In the genomic region with DNA sequence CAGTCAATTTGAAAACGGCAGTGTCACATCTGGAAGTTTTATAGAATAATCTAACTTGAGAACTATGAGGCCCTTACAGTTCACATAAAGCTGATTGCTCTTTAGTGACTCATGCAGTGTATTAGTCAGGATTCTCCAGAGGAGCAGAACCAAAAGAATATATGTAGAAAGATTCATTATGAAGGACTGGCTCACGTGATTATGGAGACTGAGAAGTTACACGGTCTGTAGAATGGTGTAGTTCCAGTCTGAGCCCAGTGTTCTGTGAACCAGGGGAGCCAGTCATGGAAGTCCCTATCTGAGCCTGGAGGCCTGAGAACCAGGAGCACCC, we compare ENCODE assay signal across 8 cellular contexts. TPM values are rescaled to one million over a fixed set of nuclear protein-coding genes. Genes with fewer than 3 reads are reported as not detected.
DNase-seq lines count a peak whose midpoint lies in the region; ATAC-seq lines count a peak whose summit lies in the region.

No MANE protein-coding gene starts in this region.

- intact Hi-C loops in activated CD4-positive, alpha-beta T cell treated with anti-CD3 and anti-CD28 coated beads, Interleukin-2, amount 10 ng/mL, durations not matched to agents 24 days and 14 days (cut with micrococcal nuclease), result no loop called here

- H3K4me3 Mint-ChIP-seq in activated CD4-positive, alpha-beta T cell treated with anti-CD3 and anti-CD28 coated beads, Interleukin-2, amount 10 ng/mL, durations not matched to agents 24 days and 14 days, result no peak overlapping the region
- peak overlapping the region; percentile 25 for H3K4me3 Mint-ChIP-seq in stimulated activated effector memory CD8-positive, alpha-beta T cell treated with anti-CD3 and anti-CD28 coated beads, Interleukin-12 subunit alpha, Interleukin-12 subunit beta, amount 100 ng/mL, for 72 hours
- H3K4me3 Mint-ChIP-seq in naive thymus-derived CD8-positive, alpha-beta T cell, result peak overlapping the region in 1 of 10 donors; percentile 50

- ATAC-seq in esophagus mucosa (peak; percentile 98), GM18873 (IDR thresholded peaks at IDR 0.05; ENCODE audit: low FRiP score, unreplicated experiment) (no peak)
- ATAC-seq in stimulated activated effector memory CD8-positive, alpha-beta T cell treated with anti-CD3 and anti-CD28 coated beads, Interleukin-12 subunit alpha, Interleukin-12 subunit beta, amount 100 ng/mL, for 72 hours, result peak; percentile 85
- ATAC-seq in naive thymus-derived CD8-positive, alpha-beta T cell, result no peak

- peak overlapping the region; percentile 30 for H3K27ac Mint-ChIP-seq in activated CD4-positive, alpha-beta T cell treated with anti-CD3 and anti-CD28 coated beads, Interleukin-2, amount 10 ng/mL, durations not matched to agents 24 days and 14 days
- H3K27ac Mint-ChIP-seq in stimulated activated effector memory CD8-positive, alpha-beta T cell treated with anti-CD3 and anti-CD28 coated beads, Interleukin-12 subunit alpha, Interleukin-12 subunit beta, amount 100 ng/mL, for 72 hours, result peak overlapping the region; percentile 78
- H3K27ac Mint-ChIP-seq in naive thymus-derived CD8-positive, alpha-beta T cell, result peak overlapping the region in 2 of 10 donors; percentile 5 to 67

- POLR2A ChIA-PET in naive thymus-derived CD8-positive, alpha-beta T cell (lab: Charles Lee), result no interaction called here

- DNase-seq in activated CD4-positive, alpha-beta T cell treated with anti-CD3 and anti-CD28 coated beads, Interleukin-2, amount 10 ng/mL, durations not matched to agents 24 days and 14 days, result peak; percentile 28
- DNase-seq in activated CD4-positive, alpha-beta T cell treated with anti-CD3 and anti-CD28 coated beads for 48 hours, result no peak
- peak; percentile 87 for DNase-seq in RPMI7951 (ENCODE audit: low read depth)
- DNase-seq in stimulated activated effector memory CD8-positive, alpha-beta T cell treated with anti-CD3 and anti-CD28 coated beads, Interleukin-12 subunit alpha, Interleukin-12 subunit beta, amount 100 ng/mL, for 72 hours (ENCODE audit: low spot score in 2 of 2), result no peak
- no peak for DNase-seq in stimulated activated CD8-positive, alpha-beta memory T cell treated with anti-CD3 and anti-CD28 coated beads, Interleukin-4, amount 100 ng/mL, for 48 hours
- DNase-seq in naive thymus-derived CD8-positive, alpha-beta T cell, result no peak

- H3K9me3 Mint-ChIP-seq in activated CD4-positive, alpha-beta T cell treated with anti-CD3 and anti-CD28 coated beads, Interleukin-2, amount 10 ng/mL, durations not matched to agents 24 days and 14 days, result no peaks in the 10 kb centered on the region
- H3K9me3 Mint-ChIP-seq in stimulated activated effector memory CD8-positive, alpha-beta T cell treated with anti-CD3 and anti-CD28 coated beads, Interleukin-12 subunit alpha, Interleukin-12 subunit beta, amount 100 ng/mL, for 72 hours, result no peaks in the 10 kb centered on the region
- H3K9me3 Mint-ChIP-seq in naive thymus-derived CD8-positive, alpha-beta T cell, result no peaks in the 10 kb centered on the region

- peaks cover 44% of the 10 kb centered on the region for H3K4me1 Mint-ChIP-seq in activated CD4-positive, alpha-beta T cell treated with anti-CD3 and anti-CD28 coated beads, Interleukin-2, amount 10 ng/mL, durations not matched to agents 24 days and 14 days
- peaks cover 84% of the 10 kb centered on the region for H3K4me1 Mint-ChIP-seq in stimulated activated effector memory CD8-positive, alpha-beta T cell treated with anti-CD3 and anti-CD28 coated beads, Interleukin-12 subunit alpha, Interleukin-12 subunit beta, amount 100 ng/mL, for 72 hours
- peaks cover 43 to 86% (median 83%) of the 10 kb centered on the region in 4 donors for H3K4me1 Mint-ChIP-seq in naive thymus-derived CD8-positive, alpha-beta T cell

- no peaks in the 10 kb centered on the region for H3K27me3 Mint-ChIP-seq in activated CD4-positive, alpha-beta T cell treated with anti-CD3 and anti-CD28 coated beads, Interleukin-2, amount 10 ng/mL, durations not matched to agents 24 days and 14 days
- no peaks in the 10 kb centered on the region for H3K27me3 Mint-ChIP-seq in naive thymus-derived CD8-positive, alpha-beta T cell

- peaks cover 26% of the 10 kb centered on the region for H3K36me3 Mint-ChIP-seq in activated CD4-positive, alpha-beta T cell treated with anti-CD3 and anti-CD28 coated beads, Interleukin-2, amount 10 ng/mL, durations not matched to agents 24 days and 14 days (ENCODE audit: low read depth)
- peaks cover 38% of the 10 kb centered on the region for H3K36me3 Mint-ChIP-seq in stimulated activated effector memory CD8-positive, alpha-beta T cell treated with anti-CD3 and anti-CD28 coated beads, Interleukin-12 subunit alpha, Interleukin-12 subunit beta, amount 100 ng/mL, for 72 hours
- H3K36me3 Mint-ChIP-seq in naive thymus-derived CD8-positive, alpha-beta T cell, result peaks cover 0 to 56% (median under 1%) of the 10 kb centered on the region in 3 donors

RNA-seq across cellular contexts. Expression of a gene that starts 21.5 kb away (rescaled TPM):
- total RNA-seq in activated CD4-positive, alpha-beta T cell treated with anti-CD3 and anti-CD28 coated beads, Interleukin-2, amount 10 ng/mL, durations not matched to agents 24 days and 14 days, result 77.2 and 79.5 TPM in 2 replicates
- total RNA-seq in RPMI7951 (2014; rRNA removed; shearing (Covaris generic)), result 11.6 and 12.7 TPM in 2 replicates
- total RNA-seq in esophagus mucosa, result 29.8 TPM
- 100 to 1,000 TPM; 165 to 173 TPM for total RNA-seq in naive thymus-derived CD8-positive, alpha-beta T cell
- polyA plus RNA-seq in naive thymus-derived CD8-positive, alpha-beta T cell, result 10 to 100 TPM; 35.3 to 65.3 (median 41.0) TPM

Comparison
In these comparisons a context has a peak if more than half of its experiments do, and no peak if none do; other contexts are left out.
1. DNase-seq: peak in activated CD4-positive, alpha-beta T cell treated with anti-CD3 and anti-CD28 coated beads, Interleukin-2, amount 10 ng/mL, durations not matched to agents 24 days and 14 days (single experiment) and RPMI7951 (single experiment); none in activated CD4-positive, alpha-beta T cell treated with anti-CD3 and anti-CD28 coated beads for 48 hours (single experiment), stimulated activated effector memory CD8-positive, alpha-beta T cell treated with anti-CD3 and anti-CD28 coated beads, Interleukin-12 subunit alpha, Interleukin-12 subunit beta, amount 100 ng/mL, for 72 hours (0 of 2), stimulated activated CD8-positive, alpha-beta memory T cell treated with anti-CD3 and anti-CD28 coated beads, Interleukin-4, amount 100 ng/mL, for 48 hours (single experiment) and naive thymus-derived CD8-positive, alpha-beta T cell (0 of 10).
2. ATAC-seq: peak in esophagus mucosa (single experiment) and stimulated activated effector memory CD8-positive, alpha-beta T cell treated with anti-CD3 and anti-CD28 coated beads, Interleukin-12 subunit alpha, Interleukin-12 subunit beta, amount 100 ng/mL, for 72 hours (single experiment); none in GM18873 (single experiment) and naive thymus-derived CD8-positive, alpha-beta T cell (0 of 2).